8 cellular contexts compared by ENCODE assay signal in the genomic region with DNA sequence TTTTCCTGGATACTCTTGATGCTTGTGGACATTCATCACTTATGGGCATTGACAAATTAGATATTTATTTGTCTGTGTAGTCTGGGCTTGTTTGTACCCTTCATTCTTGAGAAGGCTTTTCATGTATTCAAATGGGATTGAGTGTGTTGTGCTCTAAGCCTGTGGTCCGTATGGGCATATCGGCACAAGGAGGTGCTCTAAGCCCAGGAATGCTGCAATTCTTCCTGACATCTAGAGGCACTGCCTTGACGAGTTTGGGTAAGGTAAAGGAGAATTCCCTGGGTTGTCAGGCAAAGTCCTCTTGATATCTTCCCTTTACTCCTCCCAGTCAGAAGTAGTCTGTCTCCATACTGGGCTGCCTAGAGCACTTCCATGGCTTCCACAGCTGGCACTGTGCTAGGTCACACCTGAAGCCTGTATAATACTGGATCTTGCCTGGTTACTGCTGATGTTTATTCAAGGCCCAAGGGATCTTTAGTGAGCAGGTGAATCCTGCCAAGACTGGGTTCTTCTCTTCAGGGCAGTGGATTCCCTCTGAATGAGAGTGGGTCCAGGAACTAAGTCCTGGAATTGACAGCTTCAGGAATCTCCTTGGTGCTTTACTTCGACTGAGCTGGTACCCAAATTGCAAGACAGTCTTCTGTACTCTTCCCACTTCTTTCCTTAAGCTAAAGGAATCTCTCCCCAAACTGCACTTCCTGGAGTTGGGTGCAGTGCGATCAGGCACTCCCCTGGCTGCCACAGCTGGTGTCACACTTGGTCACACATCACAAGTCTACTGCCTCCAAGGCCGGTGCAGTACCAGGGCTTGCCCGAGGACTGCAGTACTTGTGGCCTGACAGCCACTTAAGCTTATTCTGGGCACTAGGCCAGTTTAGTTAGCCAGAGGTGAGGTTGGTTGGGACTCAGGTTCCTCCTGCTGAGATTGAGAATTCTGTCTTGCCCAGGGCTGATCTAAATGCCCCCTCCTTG. TPM values are rescaled to one million over a fixed set of nuclear protein-coding genes. Genes with fewer than 3 reads are reported as not detected.
DNase-seq lines count a peak whose midpoint lies in the region; ATAC-seq and TF ChIP-seq lines count a peak whose summit lies in the region.

No MANE protein-coding gene starts in this region.

- peak; percentile 100 for ATAC-seq in GM21423 (IDR thresholded peaks at IDR 0.05; ENCODE audit: unreplicated experiment)
- ATAC-seq in HG03521 (IDR thresholded peaks at IDR 0.05; ENCODE audit: unreplicated experiment): peak; percentile 100
- no peak for ATAC-seq in HG03025 (IDR thresholded peaks at IDR 0.05; ENCODE audit: low FRiP score, unreplicated experiment)

- H3K36me3 ChIP-seq in stomach: peaks cover 0 to 35% (median 27%) of the 10 kb centered on the region in 4 donors

- no peak for TF ChIP-seq EP300 in stomach (IDR thresholded peaks at IDR 0.05)

- TF ChIP-seq POLR2A in stomach (IDR thresholded peaks at IDR 0.05): no peak

- peaks cover 3 to 9% (median 9%) of the 10 kb centered on the region in 4 donors for H3K4me1 ChIP-seq in stomach

- DNase-seq in astrocyte of the hippocampus (ENCODE audit: low read depth, low spot score) (peak; percentile 59), stomach (peak; percentile 43), cerebellum (ENCODE audit: low spot score) (no peak), HuH-7.5 (ENCODE audit: low spot score) (no peak)

- TF ChIP-seq CTCF in GM12872 (IDR thresholded peaks at IDR 0.05; ENCODE audit: insufficient read depth, low read depth, low read length) (peak; percentile 60), stomach (IDR thresholded peaks at IDR 0.05) (peak in 4 of 7 experiments; percentile 8 to 41 (median 16))

- no peak overlapping the region for H3K27ac ChIP-seq in stomach

- no peak overlapping the region for H3K4me3 ChIP-seq in stomach

- no peaks in the 10 kb centered on the region for H3K27me3 ChIP-seq in stomach

- H3K9me3 ChIP-seq in stomach: peaks cover 0 to 7% (median 3%) of the 10 kb centered on the region in 4 donors

- intact Hi-C loops in stomach (cut with DNase I; ENCODE audit: low total_unique reads): no loop called here

- 74 to 84% (median 76%) methylated on average over 7 of the region's 7 CpGs for WGBS in stomach, 5 donors

RNA-seq across cellular contexts. Expression of gene GALK2, which starts 46.0 kb away (rescaled TPM):
- 100 to 1,000 TPM in 1 of 5 donors, 10 to 100 TPM in 4; 14.5 to 149 (median 56.6) TPM for total RNA-seq in stomach
- polyA plus RNA-seq in stomach: 10 to 100 TPM in 2 of 3 donors, 1 to 10 TPM in 1; 9.6 to 23.4 (median 16.7) TPM
- 38.2 TPM for total RNA-seq in cerebellum

Comparison
In these comparisons a context has a peak if more than half of its experiments do, and no peak if none do; other contexts are left out.
1. DNase-seq: peak in astrocyte of the hippocampus (single experiment) and stomach (single experiment); none in cerebellum (single experiment) and HuH-7.5 (single experiment).